Comparison of ENCODE assay signal across 8 cellular contexts in the genomic region with DNA sequence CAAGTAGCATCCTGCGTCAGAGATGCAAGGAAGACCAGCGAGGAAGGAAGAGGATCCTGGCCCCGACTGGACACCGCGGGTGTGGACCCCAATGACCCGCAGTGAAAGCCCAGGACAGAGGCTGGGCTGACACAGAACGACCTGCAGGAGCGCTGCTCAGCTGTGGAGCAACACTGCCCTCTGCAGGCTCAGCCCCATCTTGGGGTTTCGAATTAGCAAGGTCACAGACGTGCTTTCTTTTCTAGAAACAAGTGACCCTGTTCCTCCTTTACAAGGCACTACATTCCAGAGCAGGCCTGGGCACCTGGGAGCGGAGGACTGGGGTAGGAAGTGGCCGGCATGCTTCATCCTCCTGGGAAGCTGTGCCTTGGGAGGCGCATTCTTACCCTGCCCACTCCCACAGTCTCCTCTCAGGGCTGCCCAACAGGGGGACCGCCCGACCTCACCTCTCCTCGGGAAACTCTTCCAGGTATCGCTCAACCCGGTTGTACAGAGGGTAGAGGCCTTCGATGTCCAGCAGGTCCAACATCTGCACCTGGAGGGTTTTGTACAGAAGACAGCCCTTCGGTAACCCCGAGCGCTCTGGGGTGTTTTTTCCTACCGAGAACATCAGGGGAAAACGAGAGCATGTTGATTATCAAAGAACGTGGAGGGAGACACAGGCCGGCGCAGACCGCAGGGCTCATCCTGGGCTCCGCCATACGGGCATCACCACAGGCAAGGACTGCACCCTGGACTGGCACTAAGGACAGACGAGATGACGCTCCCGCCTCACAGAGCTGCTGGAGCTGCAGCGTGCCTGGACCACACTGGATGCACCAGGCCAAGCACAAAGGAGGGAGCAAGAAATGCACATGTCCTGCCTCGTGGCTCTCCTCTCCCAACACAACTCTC. TPM values are rescaled to one million over a fixed set of nuclear protein-coding genes. Genes with fewer than 3 reads are reported as not detected.
A peak's percentile ranks its signal among the peaks of the same experiment; 100 is the strongest.
DNase-seq lines count a peak whose midpoint lies in the region; ATAC-seq and TF ChIP-seq lines count a peak whose summit lies in the region.

No MANE protein-coding gene starts in this region.

- no peak overlapping the region for H3K4me2 ChIP-seq in GM23248 (ENCODE audit: unreplicated experiment)

- H3K36me3 ChIP-seq in BJ (ENCODE audit: control insufficient read depth, insufficient read depth, low read length): peaks cover 20% of the 10 kb centered on the region
- peaks cover 45% of the 10 kb centered on the region for H3K36me3 ChIP-seq in GM23248 (ENCODE audit: low read depth)

- H3K9me3 ChIP-seq in GM23248 (ENCODE audit: low read depth): no peaks in the 10 kb centered on the region

- intact Hi-C loops in lower leg skin (cut with DNase I; ENCODE audit: low total_unique reads): loop anchor here (5.0 to 10.0 kb wide), 2 partner anchors 308 to 490 kb away; a partner anchor contains a TSS

- H3K9ac ChIP-seq in GM23248: no peak overlapping the region

- no peak overlapping the region for H3K27ac ChIP-seq in GM23248

- in situ Hi-C loops in GM23248 (cut with MboI): loop anchor here (10.0 to 25.0 kb wide), 3 partner anchors 190 to 498 kb away; a partner anchor contains a TSS

- 0 out of 2 replicates have a peak, but pooled peaks cover 6% of the 10 kb centered on the region for H3K4me1 ChIP-seq in GM23248 (ENCODE audit: insufficient read depth)

- DNase-seq in BJ (ENCODE audit: low read depth): no peak
- DNase-seq in GM23248: peak; percentile 79
- peak; percentile 56 for DNase-seq in NCI-H2227 (lab: John Stamatoyannopoulos, UW; ENCODE audit: unreplicated experiment)
- peak; percentile 40 to 41 for DNase-seq in activated CD4-positive, alpha-beta T cell treated with anti-CD3 and anti-CD28 coated beads, Interleukin-2, amount 50 U/mL, for 24 hours (ENCODE audit: low read depth in 1 of 2, low spot score in 1 of 2)
- peak; percentile 90 for DNase-seq in dermis blood vessel endothelial cell
- peak; percentile 61 to 92 for DNase-seq in lower leg skin (ENCODE audit: low spot score in 2 of 2)
- DNase-seq in stimulated activated CD4-positive, alpha-beta T cell treated with anti-CD3 and anti-CD28 coated beads, TNF-alpha, amount 100 ng/mL, for 48 hours (ENCODE audit: low read depth in 3 of 3): peak; percentile 20 to 46 (median 42)

- POLR2A ChIA-PET in BJ (lab: Charles Lee): no interaction called here

- 55 to 58% methylated on average over 34 to 35 of the region's 35 CpGs for WGBS in GM23248 (ENCODE audit: low coverage in 1 of 2, low lambda C conversion rate in 2 of 2, missing lambda C conversion rate in 2 of 2), 2 experiments
- WGBS in lower leg skin, 2 donors: 63 to 70% methylated on average over 34 to 35 of the region's 35 CpGs

- no peak overlapping the region for H2AFZ ChIP-seq in GM23248

- H4K20me1 ChIP-seq in GM23248 (ENCODE audit: insufficient read depth): no peaks in the 10 kb centered on the region

- TF ChIP-seq CTCF in BJ (IDR thresholded peaks at IDR 0.05; ENCODE audit: insufficient read depth, low read depth, low read length) (peak; percentile 97), lower leg skin (IDR thresholded peaks at IDR 0.05) (peak in 1 of 3 donors; percentile 67)

- no peaks in the 10 kb centered on the region for H3K9me2 ChIP-seq in GM23248 (ENCODE audit: insufficient read depth)

- no peak for ATAC-seq in GM21528 (IDR thresholded peaks at IDR 0.05; ENCODE audit: low FRiP score, unreplicated experiment)

- peaks cover 23% of the 10 kb centered on the region for H3K79me2 ChIP-seq in GM23248 (ENCODE audit: insufficient read depth)

- H3K4me3 ChIP-seq in BJ (ENCODE audit: low read depth, low read length) (no peak overlapping the region), GM23248 (no peak overlapping the region), lower leg skin (ENCODE audit: low read depth, poor library complexity, severe bottlenecking) (no peak overlapping the region)

- CTCF ChIA-PET in BJ (lab: Yijun Ruan, JAX): interaction anchor here (0.6 to 3.8 kb wide), 28 partner anchors 12 to 496 kb away, joined by 3 to 34 read pairs (median 4); a partner anchor contains a TSS

- no peak for TF ChIP-seq POLR2A in lower leg skin (IDR thresholded peaks at IDR 0.05)

- H3K27me3 ChIP-seq in BJ (ENCODE audit: control insufficient read depth, insufficient read depth, low read length) (no peaks in the 10 kb centered on the region), GM23248 (replicated peaks; ENCODE audit: insufficient read depth) (no peaks in the 10 kb centered on the region)

- H3F3A ChIP-seq in GM23248 (ENCODE audit: insufficient read depth): no peaks in the 10 kb centered on the region

RNA-seq across cellular contexts. Expression of a gene that starts 35.0 kb away (rescaled TPM):
- 15.7 and 16.2 TPM in 2 replicates for polyA plus RNA-seq in BJ (2011; rRNA removed)
- polyA minus RNA-seq in BJ (2011; rRNA and poly(A)+ RNA removed): 16.4 and 20.5 TPM in 2 replicates
- total RNA-seq in GM23248 (2014; rRNA removed; shearing (Covaris generic)): 17.8 and 18.3 TPM in 2 replicates
- polyA plus RNA-seq in GM23248 (2016; fragmentation: Nextera tagmentation; extraction: Ambion mirVana): 10.4 and 10.7 TPM in 2 replicates
- 16.9 and 20.3 TPM in 2 replicates for total RNA-seq in dermis blood vessel endothelial cell
- total RNA-seq in lower leg skin: 10 to 100 TPM; 49.2 to 71.5 (median 54.4) TPM
